Comparison of ENCODE assay signal across 21 cellular contexts in genomic region chr10:79051766-79052165, GRCh38. TPM values are rescaled to one million over a fixed set of nuclear protein-coding genes. Genes with fewer than 3 reads are reported as not detected.
DNase-seq lines count a peak whose midpoint lies in the region; ATAC-seq and TF ChIP-seq lines count a peak whose summit lies in the region.
"Had no signal": no experiment of that assay in that cellular context is flagged by ENCODE, and none has a peak within 500 bp of the region (broad histone marks: within the 10 kb centered on the region; RNA-seq: fewer than 3 reads in every experiment).

No MANE protein-coding gene starts in this region.

- no peak overlapping the region for H3K4me3 ChIP-seq in HEK293 (ENCODE audit: low read depth, low read length)
- H3K4me3 ChIP-seq: BLaER1 treated with 17β-estradiol and CSF1 and Interleukin-3, amounts not matched to agents 10 nM and 100 nM; cardiac muscle cell; GM23338; SK-N-MC had no signal

- H3K9me3 ChIP-seq in HEK293 (ENCODE audit: control insufficient read depth, insufficient read depth, low read depth, low read length), result no peaks in the 10 kb centered on the region
- H3K9me3 ChIP-seq: BLaER1 treated with 17β-estradiol and CSF1 and Interleukin-3, amounts not matched to agents 10 nM and 100 nM; neutrophil had no signal

- H3K27ac ChIP-seq in HEK293 (ENCODE audit: extremely low read depth, low read depth, low read length), result no peak overlapping the region
- H3K27ac ChIP-seq: BLaER1 treated with 17β-estradiol and CSF1 and Interleukin-3, amounts not matched to agents 10 nM and 100 nM; cardiac muscle cell; KMS-11; neutrophil; SK-N-MC had no signal

- ATAC-seq in activated CD8-positive, alpha-beta T cell treated with anti-CD3 and anti-CD28 coated beads for 36 hours, result no peak
- no peak for ATAC-seq in stimulated activated naive CD8-positive, alpha-beta T cell treated with anti-CD3 and anti-CD28 coated beads, Interleukin-15, Interleukin-2, amounts not matched to agents 100 U/mL and 50 U/mL, for 24 hours
- ATAC-seq: activated T-cell treated with anti-CD3 and anti-CD28 coated beads, Interleukin-2, amount 50 U/mL, for 72 hours had no signal

- H3K4me3 Mint-ChIP-seq in activated CD8-positive, alpha-beta T cell treated with anti-CD3 and anti-CD28 coated beads for 36 hours, result no peak overlapping the region
- H3K4me3 Mint-ChIP-seq: activated CD4-positive, alpha-beta T cell treated with anti-CD3 and anti-CD28 coated beads, Interleukin-2, amount 10 ng/mL, durations not matched to agents 24 days and 14 days; activated T-cell treated with anti-CD3 and anti-CD28 coated beads, Interleukin-2, amount 50 U/mL, for 72 hours; GM23338; immature natural killer cell; memory B cell had no signal

- CTCF ChIA-PET in HEK293 (lab: Yijun Ruan, JAX), result interaction anchor here (0.5 to 0.7 kb wide), 3 partner anchors 105 to 1114 kb away, joined by 3 read pairs; no protein-coding TSS in a partner anchor
- CTCF ChIA-PET in activated CD8-positive, alpha-beta T cell treated with anti-CD3 and anti-CD28 coated beads for 36 hours (lab: Charles Lee), result interaction anchor here (0.9 to 2.2 kb wide), 7 partner anchors 12 to 144 kb away, joined by 3 to 7 read pairs (median 3); no protein-coding TSS in a partner anchor

- peaks cover 42% of the 10 kb centered on the region for H3K4me1 Mint-ChIP-seq in activated CD8-positive, alpha-beta T cell treated with anti-CD3 and anti-CD28 coated beads for 36 hours (ENCODE audit: low read depth)

- H3K27me3 Mint-ChIP-seq in activated CD8-positive, alpha-beta T cell treated with anti-CD3 and anti-CD28 coated beads for 36 hours, result no peaks in the 10 kb centered on the region
- H3K27me3 Mint-ChIP-seq: activated CD4-positive, alpha-beta T cell treated with anti-CD3 and anti-CD28 coated beads, Interleukin-2, amount 10 ng/mL, durations not matched to agents 24 days and 14 days had no signal

- POLR2A ChIA-PET in HEK293 (lab: Yijun Ruan, JAX), result no interaction called here
- POLR2A ChIA-PET in activated CD8-positive, alpha-beta T cell treated with anti-CD3 and anti-CD28 coated beads for 36 hours (lab: Charles Lee), result interaction anchor here (1.0 to 1.3 kb wide), 3 partner anchors 17 to 105 kb away, joined by 3 to 4 read pairs (median 3); no protein-coding TSS in a partner anchor

- H3K4me1 ChIP-seq in HEK293 (ENCODE audit: control insufficient read depth, insufficient read depth, low read length), result no peaks in the 10 kb centered on the region

- H3K9me3 Mint-ChIP-seq in activated CD8-positive, alpha-beta T cell treated with anti-CD3 and anti-CD28 coated beads for 36 hours, result no peaks in the 10 kb centered on the region
- H3K9me3 Mint-ChIP-seq: activated CD4-positive, alpha-beta T cell treated with anti-CD3 and anti-CD28 coated beads, Interleukin-2, amount 10 ng/mL, durations not matched to agents 24 days and 14 days; activated T-cell treated with anti-CD3 and anti-CD28 coated beads, Interleukin-2, amount 50 U/mL, for 72 hours; GM23338; immature natural killer cell; memory B cell had no signal

- intact Hi-C loops in activated CD8-positive, alpha-beta T cell treated with anti-CD3 and anti-CD28 coated beads for 36 hours (cut with micrococcal nuclease), result no loop called here

- DNase-seq in activated CD8-positive, alpha-beta T cell treated with anti-CD3 and anti-CD28 coated beads for 36 hours, result peak; percentile 0
- peak; percentile 55 for DNase-seq in mesenteric fat pad (ENCODE audit: low spot score)
- peak; percentile 1 for DNase-seq in stimulated activated naive CD8-positive, alpha-beta T cell treated with anti-CD3 and anti-CD28 coated beads, Interleukin-15, Interleukin-2, amounts not matched to agents 100 U/mL and 50 U/mL, for 24 hours
- DNase-seq in 8988T, result no peak
- no peak for DNase-seq in NCI-H510A (lab: John Stamatoyannopoulos, UW)
- DNase-seq in SHP77 (lab: John Stamatoyannopoulos, UW), result no peak
- DNase-seq: immature natural killer cell; NCI-H2107; stimulated activated CD4-positive, alpha-beta T cell treated with anti-CD3 and anti-CD28 coated beads, Interleukin-2, amount 100 ng/mL, for 48 hours; substantia nigra; T1000 had no signal

- H3K27ac Mint-ChIP-seq in activated CD8-positive, alpha-beta T cell treated with anti-CD3 and anti-CD28 coated beads for 36 hours, result no peak overlapping the region
- H3K27ac Mint-ChIP-seq: activated CD4-positive, alpha-beta T cell treated with anti-CD3 and anti-CD28 coated beads, Interleukin-2, amount 10 ng/mL, durations not matched to agents 24 days and 14 days; activated T-cell treated with anti-CD3 and anti-CD28 coated beads, Interleukin-2, amount 50 U/mL, for 72 hours; GM23338; immature natural killer cell; memory B cell had no signal

- no peaks in the 10 kb centered on the region for H3K36me3 Mint-ChIP-seq in activated CD8-positive, alpha-beta T cell treated with anti-CD3 and anti-CD28 coated beads for 36 hours (ENCODE audit: low read depth)
- H3K36me3 Mint-ChIP-seq: immature natural killer cell, memory B cell had no signal

- no peak for TF ChIP-seq CTCF in HEK293 (tag by site-specific recombination; IDR thresholded peaks at IDR 0.05)
- TF ChIP-seq CTCF in activated CD8-positive, alpha-beta T cell treated with anti-CD3 and anti-CD28 coated beads for 36 hours (IDR thresholded peaks at IDR 0.05), result no peak

- H3K36me3 ChIP-seq in HEK293 (ENCODE audit: control insufficient read depth in 2 of 2, insufficient read depth in 1 of 2, low read length in 2 of 2), result no peaks in the 10 kb centered on the region
- H3K36me3 ChIP-seq: BLaER1 treated with 17β-estradiol and CSF1 and Interleukin-3, amounts not matched to agents 10 nM and 100 nM; cardiac muscle cell; neutrophil had no signal

TF ChIP-seq in HEK293, 187 proteins besides CTCF, POLR2A, EP300 and RAD21:
- TF ChIP-seq ZFP69B (tag by site-specific recombination; IDR thresholded peaks at IDR 0.05), result 0 out of 2 replicates have a peak, but pooled peaks have one; percentile 20
- TF ChIP-seq ZNF692 (tag by site-specific recombination; IDR thresholded peaks at IDR 0.05), result peak; percentile 67
- TF ChIP-seq ZFHX2 (tag by site-specific recombination; conservative IDR thresholded peaks at IDR 0.05), result peak; percentile 82
- TF ChIP-seq EGR2 (tag by site-specific recombination; IDR thresholded peaks at IDR 0.05; ENCODE audit: low read depth), result peak; percentile 84
- no peak for TF ChIP-seq ZNF791 (tag by site-specific recombination; IDR thresholded peaks at IDR 0.05)

RNA-seq across cellular contexts. Expression of gene ZMIZ1, which starts 17.0 kb away (rescaled TPM):
- 10 to 100 TPM; 46.5 to 52.2 TPM for total RNA-seq in activated CD8-positive, alpha-beta T cell treated with anti-CD3 and anti-CD28 coated beads for 36 hours
- total RNA-seq in mesenteric fat pad, result 81.1 TPM

Comparison
In these comparisons a context has a peak if more than half of its experiments do, and no peak if none do; other contexts are left out.
1. DNase-seq: peak in activated CD8-positive, alpha-beta T cell treated with anti-CD3 and anti-CD28 coated beads for 36 hours (single experiment), mesenteric fat pad (single experiment) and stimulated activated naive CD8-positive, alpha-beta T cell treated with anti-CD3 and anti-CD28 coated beads, Interleukin-15, Interleukin-2, amounts not matched to agents 100 U/mL and 50 U/mL, for 24 hours (single experiment); none in 8988T (single experiment), NCI-H510A (single experiment) and SHP77 (0 of 2).